Comparison of ENCODE assay signal across 27 cellular contexts in the genomic region with DNA sequence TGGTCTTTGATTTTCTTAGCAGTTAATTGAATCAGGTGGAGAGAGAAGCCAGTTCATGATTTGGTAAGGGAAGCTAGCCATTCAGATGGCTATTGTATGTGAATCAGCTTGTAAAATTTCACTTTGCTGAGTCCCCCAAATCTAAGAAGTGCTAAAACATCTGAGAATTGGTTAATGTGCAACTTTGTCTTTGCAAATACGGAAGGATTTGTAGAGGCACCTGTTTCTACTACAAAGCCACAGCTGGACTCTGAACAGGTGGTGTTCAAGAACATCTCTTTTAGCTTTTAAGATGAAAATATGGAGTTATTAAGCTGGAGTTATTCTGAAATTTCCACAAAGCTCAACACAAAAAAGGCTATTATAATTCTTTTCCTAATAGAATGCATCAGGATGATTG.
"Had no signal": no experiment of that assay in that cellular context is flagged by ENCODE, and none has a peak within 500 bp of the region (broad histone marks: within the 10 kb centered on the region; RNA-seq: fewer than 3 reads in every experiment).

No MANE protein-coding gene starts in this region.

- H3K27me3 ChIP-seq: esophagus muscularis mucosa, foreskin keratinocyte, gastroesophageal sphincter, heart right ventricle, pancreas, suprapubic skin, transverse colon, upper lobe of right lung, uterus had no signal

- H3K9me3 ChIP-seq: esophagus muscularis mucosa, gastroesophageal sphincter, heart right ventricle, lower lobe of right lung, pancreas, suprapubic skin, transverse colon, upper lobe of right lung, uterus had no signal

- DNase-seq: dermis blood vessel endothelial cell; effector memory CD4-positive, alpha-beta T cell; foreskin keratinocyte; heart right ventricle; hippocampal formation; immature natural killer cell; islet precursor cell; left ventricle myocardium superior; lower lobe of right lung; natural killer cell; occipital lobe; pancreas; stimulated activated CD4-positive, alpha-beta T cell treated with anti-CD3 and anti-CD28 coated beads, Interleukin-12 subunit alpha, Interleukin-12 subunit beta, amount 100 ng/mL, for 4 hours; stimulated activated CD4-positive, alpha-beta T cell treated with anti-CD3 and anti-CD28 coated beads, Interleukin-1b, Interleukin-23, amount 100 ng/mL, for 48 hours; stimulated activated CD4-positive, alpha-beta T cell treated with anti-CD3 and anti-CD28 coated beads, Interleukin-4, amount 100 ng/mL, for 1 hour; stimulated activated CD8-positive, alpha-beta memory T cell treated with anti-CD3 and anti-CD28 coated beads, Interleukin-4, amount 100 ng/mL, for 48 hours; stimulated activated naive CD4-positive, alpha-beta T cell; stimulated activated naive CD8-positive, alpha-beta T cell treated with anti-CD3 and anti-CD28 coated beads, Interleukin-15, amount 100 ng/mL, for 72 hours; transverse colon; upper lobe of right lung; uterus had no signal

- H3K27ac ChIP-seq: coronary artery, esophagus muscularis mucosa, foreskin keratinocyte, gastroesophageal sphincter, heart right ventricle, lower lobe of right lung, pancreas, suprapubic skin, transverse colon, upper lobe of right lung, uterus had no signal

- H3K36me3 ChIP-seq: esophagus muscularis mucosa, gastroesophageal sphincter, lower lobe of right lung, pancreas, suprapubic skin, transverse colon, uterus had no signal

- ATAC-seq: gastroesophageal sphincter; heart right ventricle; left ventricle myocardium superior; lower lobe of right lung; natural killer cell; pancreas; sciatic nerve; stimulated activated naive CD8-positive, alpha-beta T cell treated with anti-CD3 and anti-CD28 coated beads, Interleukin-15, amount 100 ng/mL, for 72 hours; upper lobe of right lung had no signal

- H3K4me3 ChIP-seq: coronary artery, esophagus muscularis mucosa, gastroesophageal sphincter, heart right ventricle, lower lobe of right lung, pancreas, smooth muscle cell, suprapubic skin, transverse colon, upper lobe of right lung, uterus had no signal

- H3K4me1 ChIP-seq: esophagus muscularis mucosa, foreskin keratinocyte, gastroesophageal sphincter, heart right ventricle, lower lobe of right lung, pancreas, suprapubic skin, transverse colon, upper lobe of right lung, uterus had no signal
